Comparison of ENCODE assay signal across 9 cellular contexts in genomic region chr17:560379-560935, GRCh38.
DNase-seq lines count a peak whose midpoint lies in the region; ATAC-seq and TF ChIP-seq lines count a peak whose summit lies in the region.
"Had no signal": no experiment of that assay in that cellular context is flagged by ENCODE, and none has a peak within 500 bp of the region (broad histone marks: within the 10 kb centered on the region; RNA-seq: fewer than 3 reads in every experiment).

No MANE protein-coding gene starts in this region.

- peak overlapping the region; percentile 70 for H3K27ac ChIP-seq in angular gyrus (ENCODE audit: low read depth, low read length)
- H3K27ac ChIP-seq in left ventricle myocardium inferior (replicated peaks), result peak overlapping the region; percentile 90
- peak overlapping the region in 16 of 21 experiments; percentile 8 to 88 (median 44) for H3K27ac ChIP-seq in skin epidermis

- DNase-seq in HT1080 (ENCODE audit: low read depth) (peak; percentile 59), left ventricle myocardium inferior (no peak), SHP77 (lab: John Stamatoyannopoulos, UW) (no peak)
- DNase-seq: NCI-H1417 had no signal

- H3K4me3 ChIP-seq in left ventricle myocardium inferior, result no peak overlapping the region
- no peak overlapping the region for H3K4me3 ChIP-seq in skin epidermis

- no peak for TF ChIP-seq CTCF in left ventricle myocardium inferior (IDR thresholded peaks at IDR 0.05; ENCODE audit: borderline replicate concordance)

- H3K27me3 ChIP-seq in left ventricle myocardium inferior (ENCODE audit: low read depth), result no peaks in the 10 kb centered on the region

- ATAC-seq in HG03521 (IDR thresholded peaks at IDR 0.05; ENCODE audit: unreplicated experiment) (no peak), GM18873 (IDR thresholded peaks at IDR 0.05; ENCODE audit: low FRiP score, unreplicated experiment) (no peak)
- no peak for ATAC-seq in activated CD4-positive, CD25-positive, alpha-beta regulatory T cell treated with anti-CD3 and anti-CD28 coated beads, Interleukin-2, amount 50 U/mL, for 24 hours

- intact Hi-C loops in left ventricle myocardium inferior (cut with micrococcal nuclease), result no loop called here

- H3K36me3 ChIP-seq in left ventricle myocardium inferior, result peaks cover 21% of the 10 kb centered on the region

- peaks cover 58% of the 10 kb centered on the region for H3K4me1 ChIP-seq in left ventricle myocardium inferior

- no peaks in the 10 kb centered on the region for H3K9me3 ChIP-seq in left ventricle myocardium inferior (replicated peaks)
